In genomic region chr17:50767446-50767845, GRCh38 we compare ENCODE assay signal across 24 cellular contexts. TPM values are rescaled to one million over a fixed set of nuclear protein-coding genes. Genes with fewer than 3 reads are reported as not detected.
A peak's percentile ranks its signal among the peaks of the same experiment; 100 is the strongest.
DNase-seq lines count a peak whose midpoint lies in the region; ATAC-seq, FAIRE-seq and TF ChIP-seq lines count a peak whose summit lies in the region.
"Had no signal": no experiment of that assay in that cellular context is flagged by ENCODE, and none has a peak within 500 bp of the region (broad histone marks: within the 10 kb centered on the region; RNA-seq: fewer than 3 reads in every experiment).

ANKRD40CL (minus strand) TSS chr17:50767518; CDS start chr17:50766913, 605 bp downstream.

- BruUV-seq in PC-9 (replicated peaks; lab: Mats Ljungman, UMichigan) = no TSS peak

- no peak within 1 kb of the TSS for H3K9ac ChIP-seq in keratinocyte (ENCODE audit: control insufficient read depth, extremely low read depth, insufficient read depth, low read length)

- H3K36me3 Mint-ChIP-seq in CD14-positive monocyte = no peaks in the 10 kb centered on the region
- H3K36me3 Mint-ChIP-seq in osteocyte (ENCODE audit: unreplicated experiment) = no peaks in the 10 kb centered on the region

- ATAC-seq in gastrocnemius medialis = no peak
- no peak for ATAC-seq in lower lobe of right lung
- ATAC-seq: activated CD8-positive, alpha-beta T cell treated with anti-CD3 and anti-CD28 coated beads, Interleukin-2, amount 10 ng/mL, durations not matched to agents 7 days and 5 days; heart right ventricle; sciatic nerve had no signal

- intact Hi-C loops in CD14-positive monocyte (cut with micrococcal nuclease) = no loop called here
- intact Hi-C loops in PC-9 (cut with micrococcal nuclease; ENCODE audit: unreplicated experiment) = no loop called here
- intact Hi-C loops in gastrocnemius medialis (cut with DNase I; ENCODE audit: low total_unique reads) = no loop called here
- intact Hi-C loops in lower lobe of right lung (cut with DNase I) = no loop called here

- H2AFZ ChIP-seq in PC-9 (peak within 1 kb of the TSS; percentile 60; the same call in 1 of the 2 replicates), keratinocyte (ENCODE audit: control insufficient read depth, low read length) (peak within 1 kb of the TSS; percentile 37)

- H3K79me2 ChIP-seq in PC-9 (ENCODE audit: low read depth) = no peaks in the 10 kb centered on the region
- H3K79me2 ChIP-seq in keratinocyte (ENCODE audit: control insufficient read depth, insufficient read depth, low read length) = no peaks in the 10 kb centered on the region

- H3K4me1 ChIP-seq in PC-9 (replicated peaks; ENCODE audit: insufficient read depth) (peaks cover 32% of the 10 kb centered on the region), keratinocyte (ENCODE audit: control insufficient read depth, extremely low read depth, insufficient read depth, low read length) (peaks cover 18% of the 10 kb centered on the region), gastrocnemius medialis (peaks cover 0 to 7% of the 10 kb centered on the region in 2 donors), lower lobe of right lung (peaks cover 22% of the 10 kb centered on the region)

- peak within 1 kb of the TSS; percentile 30; the same call in 1 of the 2 replicates for H3K4me3 ChIP-seq in PC-9
- no peak within 1 kb of the TSS for H3K4me3 ChIP-seq in keratinocyte (ENCODE audit: control insufficient read depth in 2 of 3, extremely low read depth in 1 of 3, insufficient read depth in 2 of 3, low read depth in 1 of 3, low read length in 3 of 3)
- no peak within 1 kb of the TSS for H3K4me3 ChIP-seq in gastrocnemius medialis
- no peak within 1 kb of the TSS for H3K4me3 ChIP-seq in lower lobe of right lung
- H3K4me3 ChIP-seq: adrenal gland, HAP-1, heart right ventricle had no signal

- no peak for DNase-seq in CD14-positive monocyte (ENCODE audit: low spot score)
- DNase-seq in PC-9 = no peak
- no peak for DNase-seq in keratinocyte (ENCODE audit: low read depth, low spot score)
- peak; percentile 48 for DNase-seq in osteocyte (ENCODE audit: extremely low spot score, unreplicated experiment)
- DNase-seq in DMS 273 (lab: John Stamatoyannopoulos, UW; ENCODE audit: unreplicated experiment) = no peak
- DNase-seq in anterior cingulate cortex (lab: John Stamatoyannopoulos, UW) = no peak
- DNase-seq in gastrocnemius medialis = no peak
- no peak for DNase-seq in lower lobe of right lung
- DNase-seq: activated CD8-positive, alpha-beta T cell treated with anti-CD3 and anti-CD28 coated beads, Interleukin-2, amount 10 ng/mL, durations not matched to agents 7 days and 5 days; caudate nucleus; effector CD4-positive, alpha-beta T cell; heart right ventricle; KBM-7; MV-4-11; NCI-H187 treated with DMSO at 0.1 percent for 48 hours; nucleus accumbens had no signal

- H3F3A ChIP-seq in PC-9 (ENCODE audit: insufficient read depth, low read depth) = peaks cover 13% of the 10 kb centered on the region; the same call in 1 of the 2 replicates

- no peak for TF ChIP-seq CTCF in CD14-positive monocyte (IDR thresholded peaks at IDR 0.05)
- TF ChIP-seq CTCF in PC-9 (conservative IDR thresholded peaks at IDR 0.05) = no peak
- TF ChIP-seq CTCF in keratinocyte (optimal IDR thresholded peaks at IDR 0.05 in 1 of 3, IDR thresholded peaks at IDR 0.05 in 1 of 3, conservative IDR thresholded peaks at IDR 0.05 in 1 of 3; ENCODE audit: extremely low read depth in 1 of 3, insufficient read depth in 2 of 3, low read length in 3 of 3) = no peak
- no peak for TF ChIP-seq CTCF in osteocyte (IDR thresholded peaks at IDR 0.05)
- no peak for TF ChIP-seq CTCF in gastrocnemius medialis (IDR thresholded peaks at IDR 0.05 in 4 of 5, conservative IDR thresholded peaks at IDR 0.05 in 1 of 5)
- TF ChIP-seq CTCF in lower lobe of right lung (IDR thresholded peaks at IDR 0.05) = no peak

- no peaks in the 10 kb centered on the region for H3K9me3 ChIP-seq in PC-9 (ENCODE audit: insufficient read depth, low read depth)
- H3K9me3 ChIP-seq in keratinocyte (ENCODE audit: control insufficient read depth, low read depth, low read length) = no peaks in the 10 kb centered on the region
- no peaks in the 10 kb centered on the region for H3K9me3 ChIP-seq in gastrocnemius medialis
- no peaks in the 10 kb centered on the region for H3K9me3 ChIP-seq in lower lobe of right lung
- H3K9me3 ChIP-seq: adrenal gland, HAP-1, heart right ventricle had no signal

- POLR2A ChIA-PET in PC-9 (lab: Charles Lee; ENCODE audit: unreplicated experiment) = interaction anchor here (0.8 kb wide), 1 partner anchor 196 kb away, joined by 3 read pairs; no protein-coding TSS in a partner anchor

- H3K27ac ChIP-seq in PC-9 = peak within 1 kb of the TSS; percentile 54
- no peak within 1 kb of the TSS for H3K27ac ChIP-seq in keratinocyte (ENCODE audit: control insufficient read depth, insufficient read depth, low read length)
- no peak within 1 kb of the TSS for H3K27ac ChIP-seq in gastrocnemius medialis
- H3K27ac ChIP-seq in lower lobe of right lung = no peak within 1 kb of the TSS
- H3K27ac ChIP-seq: adrenal gland had no signal

- H3K36me3 ChIP-seq in PC-9 (ENCODE audit: low read depth) (no peaks in the 10 kb centered on the region), keratinocyte (ENCODE audit: control insufficient read depth in 2 of 2, extremely low read depth in 1 of 2, insufficient read depth in 2 of 2, low read length in 2 of 2) (no peaks in the 10 kb centered on the region), gastrocnemius medialis (no peaks in the 10 kb centered on the region), lower lobe of right lung (no peaks in the 10 kb centered on the region)
- H3K36me3 ChIP-seq: adrenal gland, HAP-1, heart right ventricle had no signal

- H4K20me1 ChIP-seq in PC-9 (ENCODE audit: insufficient read depth) (no peaks in the 10 kb centered on the region), keratinocyte (ENCODE audit: control insufficient read depth, extremely low read depth, insufficient read depth, low read length) (no peaks in the 10 kb centered on the region)

- in situ Hi-C loops in gastrocnemius medialis (cut with MboI; ENCODE audit: low sequenced_read_pairs in 4 of 4) = no loop called here

- H3K9me3 Mint-ChIP-seq in CD14-positive monocyte (no peaks in the 10 kb centered on the region), osteocyte (ENCODE audit: unreplicated experiment) (no peaks in the 10 kb centered on the region)
- H3K9me3 Mint-ChIP-seq: stimulated activated naive CD8-positive, alpha-beta T cell treated with anti-CD3 and anti-CD28 coated beads, Interleukin-15, Interleukin-2, amounts not matched to agents 100 ng/mL and 50 ng/mL, for 24 hours had no signal

- no peak for FAIRE-seq in keratinocyte (lab: Jason Lieb, UNC)
- FAIRE-seq: islet of Langerhans, TTC549 had no signal

- CTCF ChIA-PET in PC-9 (lab: Charles Lee) = interaction anchor here (0.6 kb wide), 1 partner anchor 54 kb away, joined by 24 read pairs; no protein-coding TSS in a partner anchor

- no peak for TF ChIP-seq POLR2A in gastrocnemius medialis (IDR thresholded peaks at IDR 0.05)

- H3K27me3 ChIP-seq in PC-9 (ENCODE audit: insufficient read depth, low read depth) (no peaks in the 10 kb centered on the region), keratinocyte (ENCODE audit: control insufficient read depth, extremely low read depth, insufficient read depth, low read length) (no peaks in the 10 kb centered on the region), gastrocnemius medialis (no peaks in the 10 kb centered on the region), lower lobe of right lung (ENCODE audit: low read depth) (no peaks in the 10 kb centered on the region)
- H3K27me3 ChIP-seq: adrenal gland, heart right ventricle had no signal

- no peaks in the 10 kb centered on the region for H3K9me2 ChIP-seq in PC-9 (ENCODE audit: insufficient read depth)

- no peak within 1 kb of the TSS for H3K4me3 Mint-ChIP-seq in CD14-positive monocyte
- H3K4me3 Mint-ChIP-seq in osteocyte (ENCODE audit: unreplicated experiment) = no peak within 1 kb of the TSS
- H3K4me3 Mint-ChIP-seq: activated CD8-positive, alpha-beta T cell treated with anti-CD3 and anti-CD28 coated beads, Interleukin-2, amount 10 ng/mL, durations not matched to agents 7 days and 5 days; stimulated activated naive CD8-positive, alpha-beta T cell treated with anti-CD3 and anti-CD28 coated beads, Interleukin-15, Interleukin-2, amounts not matched to agents 100 ng/mL and 50 ng/mL, for 24 hours had no signal

- H3K27me3 Mint-ChIP-seq in CD14-positive monocyte (ENCODE audit: low read depth in 3 of 3) = peaks cover 0 to 5% (median 0%) of the 10 kb centered on the region in 3 donors
- peaks cover 5% of the 10 kb centered on the region for H3K27me3 Mint-ChIP-seq in osteocyte (ENCODE audit: unreplicated experiment)
- H3K27me3 Mint-ChIP-seq: stimulated activated naive CD8-positive, alpha-beta T cell treated with anti-CD3 and anti-CD28 coated beads, Interleukin-15, Interleukin-2, amounts not matched to agents 100 ng/mL and 50 ng/mL, for 24 hours had no signal

- dilution Hi-C loops in keratinocyte (cut with MboI; ENCODE audit: extremely low pct_ligation_motif_present, low sequenced_read_pairs) = no loop called here

- H3K4me2 ChIP-seq in PC-9 (peak within 1 kb of the TSS; percentile 47), keratinocyte (ENCODE audit: control insufficient read depth, extremely low read depth, insufficient read depth, low read depth, low read length) (peak within 1 kb of the TSS; percentile 27)

- H3K4me1 Mint-ChIP-seq in CD14-positive monocyte (peaks cover 39% of the 10 kb centered on the region), osteocyte (ENCODE audit: unreplicated experiment) (peaks cover 7% of the 10 kb centered on the region)

- H3K9me1 ChIP-seq in keratinocyte (ENCODE audit: control insufficient read depth, extremely low read depth, insufficient read depth, low read length) = no peaks in the 10 kb centered on the region

- H3K27ac Mint-ChIP-seq in CD14-positive monocyte = peak within 1 kb of the TSS in 4 of 7 donors; percentile 78 to 94 (median 92)
- H3K27ac Mint-ChIP-seq in osteocyte (ENCODE audit: unreplicated experiment) = no peak within 1 kb of the TSS
- H3K27ac Mint-ChIP-seq: activated CD8-positive, alpha-beta T cell treated with anti-CD3 and anti-CD28 coated beads, Interleukin-2, amount 10 ng/mL, durations not matched to agents 7 days and 5 days; stimulated activated naive CD8-positive, alpha-beta T cell treated with anti-CD3 and anti-CD28 coated beads, Interleukin-15, Interleukin-2, amounts not matched to agents 100 ng/mL and 50 ng/mL, for 24 hours had no signal

RNA-seq across cellular contexts. Expression of gene ANKRD40CL, which starts in this region (rescaled TPM):
- not detected for polyA plus RNA-seq in CD14-positive monocyte
- total RNA-seq in PC-9 (2021) = not detected in 2 replicates
- not detected in 3 replicates for polyA plus RNA-seq in keratinocyte
- polyA plus RNA-seq in keratinocyte (2011; ENCODE audit: low read depth) = not detected
- not detected in 2 replicates for polyA plus RNA-seq in keratinocyte (2011; cell fraction: cytosol; rRNA removed)
- polyA plus RNA-seq in keratinocyte (2011; cell fraction: nucleus; rRNA removed) = not detected in 2 replicates
- polyA plus RNA-seq in keratinocyte (2012; ENCODE audit: low replicate concordance) = not detected in 2 replicates
- not detected in 3 replicates for polyA minus RNA-seq in keratinocyte
- polyA minus RNA-seq in keratinocyte (2011; cell fraction: cytosol; rRNA and poly(A)+ RNA removed) = not detected
- not detected in 2 replicates for polyA minus RNA-seq in keratinocyte (2011; cell fraction: nucleus; rRNA and poly(A)+ RNA removed)
- total RNA-seq in osteocyte = not detected in 2 replicates
- total RNA-seq in gastrocnemius medialis = not detected
- total RNA-seq in lower lobe of right lung = not detected
- total RNA-seq: activated CD8-positive, alpha-beta T cell treated with anti-CD3 and anti-CD28 coated beads, Interleukin-2, amount 10 ng/mL, durations not matched to agents 7 days and 5 days; adrenal gland; fibroblast of lung; heart right ventricle; sciatic nerve; urinary bladder had no signal
- polyA plus RNA-seq: adrenal gland, fibroblast of lung, heart right ventricle, urinary bladder had no signal

Comparison
In these comparisons a context has a peak if more than half of its experiments do, and no peak if none do; other contexts are left out.
1. Peak in DNase-seq in osteocyte; RNA of the gene not detected or under 1 TPM.